ENCODE assay signal across 8 cellular contexts in the genomic region with DNA sequence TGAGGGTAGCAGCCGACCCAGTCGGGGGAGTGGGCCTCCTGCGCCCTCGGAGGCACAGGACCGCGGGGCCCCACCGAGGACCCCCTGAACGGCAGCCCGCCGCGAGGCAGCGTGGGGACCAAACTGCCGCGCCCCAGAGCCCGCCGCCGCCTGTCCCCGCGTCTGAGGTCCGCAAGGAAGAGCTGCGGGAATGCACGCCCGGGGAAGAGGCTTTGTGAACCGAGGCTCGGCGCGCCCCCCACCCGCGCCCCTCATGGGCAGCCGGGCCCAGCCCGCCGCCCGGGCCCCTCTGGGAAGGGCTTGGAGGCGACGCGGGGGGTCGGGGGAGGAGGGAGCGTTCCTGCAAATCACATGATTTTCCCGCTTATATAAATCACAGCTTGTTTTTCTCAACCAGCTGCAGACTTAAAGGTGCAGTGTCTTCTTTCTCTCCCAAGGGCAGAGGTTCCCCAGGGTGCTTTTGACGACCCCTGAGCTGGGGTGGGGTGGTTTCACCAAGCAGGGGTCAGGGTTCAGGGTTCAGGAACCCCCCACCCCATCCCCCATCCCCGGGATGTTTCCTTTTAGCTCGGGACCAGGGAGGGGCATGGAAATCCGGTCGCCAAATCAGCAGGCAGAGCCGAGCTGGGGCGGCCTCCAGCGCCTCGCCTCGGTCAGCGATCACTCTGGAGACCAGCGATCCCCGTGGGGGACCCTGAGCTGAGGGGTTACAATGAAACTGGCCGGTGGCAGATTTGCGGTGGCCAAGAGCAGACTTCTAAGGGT. TPM values are rescaled to one million over a fixed set of nuclear protein-coding genes. Genes with fewer than 3 reads are reported as not detected.
A peak's percentile ranks its signal among the peaks of the same experiment; 100 is the strongest.
DNase-seq lines count a peak whose midpoint lies in the region; ATAC-seq, FAIRE-seq and TF ChIP-seq lines count a peak whose summit lies in the region.

No MANE protein-coding gene starts in this region.

- peak overlapping the region; percentile 78 for H3K4me3 Mint-ChIP-seq in T-helper 1 cell treated with Interleukin-12 subunit alpha and Interleukin-12 subunit beta and Interleukin-4 antibody, amounts not matched to agents 30 μg/mL and 1 μg/mL, for 36 hours

- H3K9ac ChIP-seq in K562 (ENCODE audit: insufficient read depth in 1 of 2, low read depth in 2 of 2, low read length in 2 of 2) = no peak overlapping the region; a peak in 1 of 4 replicates

- H3K27me3 ChIP-seq in K562 (ENCODE audit: control insufficient read depth in 2 of 2, insufficient read depth in 2 of 2, low read length in 2 of 2) (no peaks in the 10 kb centered on the region), iPS DF 6.9 (ENCODE audit: control insufficient read depth, insufficient read depth, low read length) (no peaks in the 10 kb centered on the region), prostate gland (replicated peaks; ENCODE audit: insufficient read depth) (no peaks in the 10 kb centered on the region)

- H3K4me1 ChIP-seq in K562 (replicated peaks in 1 of 2; ENCODE audit: control insufficient read depth in 2 of 2, insufficient read depth in 2 of 2, low read length in 2 of 2) (peaks cover 32 to 38% of the 10 kb centered on the region in 2 experiments), iPS DF 6.9 (ENCODE audit: control insufficient read depth, insufficient read depth, low read length) (peaks cover 6% of the 10 kb centered on the region), prostate gland (replicated peaks) (peaks cover 25% of the 10 kb centered on the region)

- H3K9me3 ChIP-seq in K562 (replicated peaks; ENCODE audit: control insufficient read depth, insufficient read depth, low read depth, low read length) (no peaks in the 10 kb centered on the region), iPS DF 6.9 (ENCODE audit: control insufficient read depth, insufficient read depth, low read length) (no peaks in the 10 kb centered on the region), prostate gland (no peaks in the 10 kb centered on the region)

- FAIRE-seq in K562 (lab: Jason Lieb, UNC) = no peak

- TF ChIP-seq CTCF in K562 (IDR thresholded peaks at IDR 0.05 in 2 of 3, conservative IDR thresholded peaks at IDR 0.05 in 1 of 3; ENCODE audit: insufficient read depth in 2 of 3, low read depth in 1 of 3, low read length in 3 of 3) (peak in 2 of 3 experiments; percentile 5 to 27; a peak in 1 of 6 replicates), prostate gland (IDR thresholded peaks at IDR 0.05) (peak; percentile 33 to 61 (median 50))

- no peak for DNase-seq in T-helper 1 cell
- peak; percentile 81 for DNase-seq in NCI-H748 (lab: John Stamatoyannopoulos, UW; ENCODE audit: unreplicated experiment)
- DNase-seq in K562 (ENCODE audit: extremely low read depth in 1 of 4, low spot score in 3 of 4) = no peak
- DNase-seq in iPS DF 6.9 (ENCODE audit: low read depth, low spot score) = no peak
- peak; percentile 67 for DNase-seq in prostate gland (ENCODE audit: low spot score)
- no peak for DNase-seq in activated gamma-delta T cell (lab: John Stamatoyannopoulos, UW)
- no peak for DNase-seq in dedifferentiated amniotic fluid mesenchymal stem cell (ENCODE audit: extremely low spot score)

- H3K9me1 ChIP-seq in K562 (ENCODE audit: control insufficient read depth, insufficient read depth, low read length) = no peaks in the 10 kb centered on the region

- TF ChIP-seq POLR2A in K562 (conservative IDR thresholded peaks at IDR 0.05) (no peak), prostate gland (IDR thresholded peaks at IDR 0.05) (peak; percentile 58)

- H3K27me3 Mint-ChIP-seq in T-helper 1 cell treated with Interleukin-12 subunit alpha and Interleukin-12 subunit beta and Interleukin-4 antibody, amounts not matched to agents 30 μg/mL and 1 μg/mL, for 36 hours (ENCODE audit: low read depth) = no peaks in the 10 kb centered on the region

- H3K36me3 ChIP-seq in K562 (ENCODE audit: control insufficient read depth, insufficient read depth, low read length) (no peaks in the 10 kb centered on the region), iPS DF 6.9 (ENCODE audit: control insufficient read depth, insufficient read depth, low read length) (no peaks in the 10 kb centered on the region), prostate gland (no peaks in the 10 kb centered on the region)

- H3K27ac ChIP-seq in K562 (ENCODE audit: extremely low read depth, low read depth, low read length) (no peak overlapping the region), iPS DF 6.9 (ENCODE audit: low read length) (no peak overlapping the region), prostate gland (peak overlapping the region; percentile 89 to 90)

- H3K4me2 ChIP-seq in K562 (ENCODE audit: insufficient read depth, low read length) = peak overlapping the region; percentile 12; the same call in 1 of the 2 replicates

- H3K4me3 ChIP-seq in K562 (no peak overlapping the region), iPS DF 6.9 (ENCODE audit: low read length) (peak overlapping the region; percentile 43; the same call in 1 of the 2 replicates), prostate gland (peak overlapping the region; percentile 49 to 60)

- H3K79me2 ChIP-seq in K562 (ENCODE audit: control insufficient read depth, insufficient read depth, low read length) = no peaks in the 10 kb centered on the region

- H2AFZ ChIP-seq in K562 (ENCODE audit: low read depth, low read length) = peak overlapping the region; percentile 58

- WGBS in K562 (ENCODE audit: insufficient coverage, low coverage, missing lambda C conversion rate) = 39% methylated on average over 26 of the region's 54 CpGs
- WGBS in iPS DF 6.9 (ENCODE audit: insufficient coverage, insufficient read length) = no CpG with 5 or more reads among the region's 54 CpGs
- under 1% methylated on average over 35 of the region's 54 CpGs for WGBS in prostate gland

- peaks cover 2% of the 10 kb centered on the region for H3K36me3 Mint-ChIP-seq in T-helper 1 cell treated with Interleukin-12 subunit alpha and Interleukin-12 subunit beta and Interleukin-4 antibody, amounts not matched to agents 30 μg/mL and 1 μg/mL, for 36 hours (ENCODE audit: low read depth)

- no peaks in the 10 kb centered on the region for H4K20me1 ChIP-seq in K562 (replicated peaks; ENCODE audit: control insufficient read depth, insufficient read depth, low read length)

- ATAC-seq in K562 = peak; percentile 29

- in situ Hi-C loops in K562 (cut with MboI) = no loop called here

- POLR2A ChIA-PET in K562 (lab: Yijun Ruan, JAX) = interaction anchor here (0.5 to 1.9 kb wide), 5 partner anchors 8 to 64 kb away, joined by 3 to 6 read pairs (median 5); no protein-coding TSS in a partner anchor

- peak overlapping the region; percentile 99 for H3K27ac Mint-ChIP-seq in T-helper 1 cell treated with Interleukin-12 subunit alpha and Interleukin-12 subunit beta and Interleukin-4 antibody, amounts not matched to agents 30 μg/mL and 1 μg/mL, for 36 hours

- no TSS peak for BruUV-seq in K562 (replicated peaks; lab: Mats Ljungman, UMichigan)

- no peak; a peak in 1 of 4 replicates for TF ChIP-seq RAD21 in K562 (CRISPR knock-in tag; conservative IDR thresholded peaks at IDR 0.05 in 1 of 2, IDR thresholded peaks at IDR 0.05 in 1 of 2)

- peaks cover 54% of the 10 kb centered on the region for H3K4me1 Mint-ChIP-seq in T-helper 1 cell treated with Interleukin-12 subunit alpha and Interleukin-12 subunit beta and Interleukin-4 antibody, amounts not matched to agents 30 μg/mL and 1 μg/mL, for 36 hours (ENCODE audit: low read depth)

- no peaks in the 10 kb centered on the region for H3K9me3 Mint-ChIP-seq in T-helper 1 cell treated with Interleukin-12 subunit alpha and Interleukin-12 subunit beta and Interleukin-4 antibody, amounts not matched to agents 30 μg/mL and 1 μg/mL, for 36 hours

- TF ChIP-seq EP300 in K562 (IDR thresholded peaks at IDR 0.05; ENCODE audit: low read length) = no peak

- intact Hi-C loops in K562 (cut with micrococcal nuclease) (no loop called here), prostate gland (cut with DNase I) (loop anchor here (2.0 to 5.0 kb wide), 2 partner anchors 64 to 114 kb away; a partner anchor contains a TSS)

- CTCF ChIA-PET in K562 (lab: Yijun Ruan, JAX; ENCODE audit: low intra/inter-chr PET ratio) = no interaction called here

RNA-seq across cellular contexts. Expression of a gene that starts 44.7 kb away (rescaled TPM):
- 4.7 and 8.2 TPM in 2 replicates for total RNA-seq in K562 (2011; cell fraction: chromatin; rRNA removed; ENCODE audit: low replicate concordance)
- total RNA-seq in K562 (2011; cell fraction: nucleolus; rRNA removed) = 3.4 and 5.2 TPM in 2 replicates
- total RNA-seq in K562 (2011; cell fraction: nucleoplasm; rRNA removed) = 5.9 and 8.9 TPM in 2 replicates
- total RNA-seq in K562 (2014; rRNA removed) (21.3 and 32.6 TPM in 2 replicates), K562 (2014; rRNA removed; fragmentation: Illumina TruSeq; extraction: Trizol) (28.5 and 32.8 TPM in 2 replicates), K562 (2015; rRNA removed; fragmentation: Illumina TruSeq; extraction: Trizol) (33.6 and 33.9 TPM in 2 replicates), K562 (2021) (20.8 and 21.4 TPM in 2 replicates), prostate gland (10 to 100 TPM in 1 of 2 donors, 1 to 10 TPM in 1; 8.0 to 15.0 TPM)
- polyA plus RNA-seq in K562 (2011; rRNA removed) (38.5 and 53.7 TPM in 2 replicates), K562 (2014; fragmentation: Illumina TruSeq; extraction: Trizol) (35.2 and 37.0 TPM in 2 replicates), K562 (2014; fragmentation: Nextera tagmentation; extraction: Ambion mirVana) (10 to 100 TPM in 1 of 2 experiments, 1 to 10 TPM in 1; 8.3 to 12.4 TPM), K562 (2014; rRNA removed) (31.9 and 32.8 TPM in 2 replicates)
- polyA plus RNA-seq in K562 (2011; cell fraction: cytosol; rRNA removed) = 25.6 and 40.5 TPM in 2 replicates
- polyA plus RNA-seq in K562 (2011; cell fraction: nucleus; rRNA removed) = 21.0 and 23.6 TPM in 2 replicates
- 19.0 and 20.4 TPM in 2 replicates for polyA plus RNA-seq in K562 (2012)
- 12.0 and 19.2 TPM in 2 replicates for polyA minus RNA-seq in K562 (2011; rRNA and poly(A)+ RNA removed)
- polyA minus RNA-seq in K562 (2011; cell fraction: cytosol; rRNA and poly(A)+ RNA removed) = 3.4 and 18.2 TPM in 2 replicates
- 6.5 and 7.6 TPM in 2 replicates for polyA minus RNA-seq in K562 (2011; cell fraction: nucleus; rRNA and poly(A)+ RNA removed)

RNA-seq across cellular contexts. Expression of a gene that starts 50.1 kb away (rescaled TPM):
- total RNA-seq in K562 (2011; cell fraction: chromatin; rRNA removed; ENCODE audit: low replicate concordance) = 89.2 and 157 TPM in 2 replicates
- total RNA-seq in K562 (2011; cell fraction: nucleolus; rRNA removed) = 72.6 and 88.1 TPM in 2 replicates
- 93.3 and 110 TPM in 2 replicates for total RNA-seq in K562 (2011; cell fraction: nucleoplasm; rRNA removed)
- total RNA-seq in K562 (2014; rRNA removed) (42.0 and 60.5 TPM in 2 replicates), K562 (2014; rRNA removed; fragmentation: Illumina TruSeq; extraction: Trizol) (46.6 and 47.7 TPM in 2 replicates), K562 (2015; rRNA removed; fragmentation: Illumina TruSeq; extraction: Trizol) (39.8 and 40.2 TPM in 2 replicates), K562 (2021) (93.7 and 108 TPM in 2 replicates), prostate gland (100 to 1,000 TPM in 1 of 2 donors, 10 to 100 TPM in 1; 99.2 to 159 TPM)
- polyA plus RNA-seq in K562 (2011; rRNA removed) (87.2 and 94.7 TPM in 2 replicates), K562 (2014; fragmentation: Illumina TruSeq; extraction: Trizol) (86.4 and 89.3 TPM in 2 replicates), K562 (2014; fragmentation: Nextera tagmentation; extraction: Ambion mirVana) (10 to 100 TPM; 20.4 to 24.1 TPM), K562 (2014; rRNA removed) (62.5 and 64.5 TPM in 2 replicates)
- 115 and 117 TPM in 2 replicates for polyA plus RNA-seq in K562 (2011; cell fraction: cytosol; rRNA removed)
- 128 and 133 TPM in 2 replicates for polyA plus RNA-seq in K562 (2011; cell fraction: nucleus; rRNA removed)
- 83.4 and 116 TPM in 2 replicates for polyA plus RNA-seq in K562 (2012)
- polyA minus RNA-seq in K562 (2011; rRNA and poly(A)+ RNA removed) = 102 and 145 TPM in 2 replicates
- 85.8 and 88.5 TPM in 2 replicates for polyA minus RNA-seq in K562 (2011; cell fraction: cytosol; rRNA and poly(A)+ RNA removed)
- 40.9 and 69.2 TPM in 2 replicates for polyA minus RNA-seq in K562 (2011; cell fraction: nucleus; rRNA and poly(A)+ RNA removed)

Comparison
In these comparisons a context has a peak if more than half of its experiments do, and no peak if none do; other contexts are left out.
1. DNase-seq: peak in NCI-H748 (single experiment) and prostate gland (single experiment); none in T-helper 1 cell (0 of 5), K562 (0 of 4), iPS DF 6.9 (single experiment), activated gamma-delta T cell (single experiment) and dedifferentiated amniotic fluid mesenchymal stem cell (single experiment).
2. H3K27ac ChIP-seq: peak in prostate gland (2 of 2); none in K562 (single experiment) and iPS DF 6.9 (single experiment).